In genomic region chr5:140175367-140176027, GRCh38 we compare ENCODE assay signal across 8 cellular contexts. TPM values are rescaled to one million over a fixed set of nuclear protein-coding genes. Genes with fewer than 3 reads are reported as not detected.
DNase-seq lines count a peak whose midpoint lies in the region; ATAC-seq and TF ChIP-seq lines count a peak whose summit lies in the region.

No MANE protein-coding gene starts in this region.

- no peaks in the 10 kb centered on the region for H3K36me3 Mint-ChIP-seq in activated CD8-positive, alpha-beta memory T cell treated with anti-CD3 and anti-CD28 coated beads, Interleukin-2, amount 10 ng/mL, durations not matched to agents 7 days and 5 days
- no peaks in the 10 kb centered on the region for H3K36me3 Mint-ChIP-seq in endodermal cell (ENCODE audit: low read depth)

- H3K27ac ChIP-seq in endodermal cell (ENCODE audit: low read depth, low read length), result peak overlapping the region; percentile 86
- peak overlapping the region; percentile 93 for H3K27ac ChIP-seq in mesodermal cell (ENCODE audit: low read depth, low read length, severe bottlenecking)

- H3K4me3 Mint-ChIP-seq in activated CD8-positive, alpha-beta memory T cell treated with anti-CD3 and anti-CD28 coated beads, Interleukin-2, amount 10 ng/mL, durations not matched to agents 7 days and 5 days, result peak overlapping the region; percentile 88
- H3K4me3 Mint-ChIP-seq in endodermal cell, result peak overlapping the region; percentile 88

- ATAC-seq in GM18873 (IDR thresholded peaks at IDR 0.05; ENCODE audit: low FRiP score, unreplicated experiment) (peak; percentile 26), HG03108 (IDR thresholded peaks at IDR 0.05; ENCODE audit: unreplicated experiment) (peak; percentile 28)
- peak; percentile 61 for ATAC-seq in activated CD8-positive, alpha-beta memory T cell treated with anti-CD3 and anti-CD28 coated beads, Interleukin-2, amount 10 ng/mL, durations not matched to agents 7 days and 5 days

- H3K9me3 ChIP-seq in endodermal cell (ENCODE audit: control insufficient read depth, low read length) (no peaks in the 10 kb centered on the region), mesodermal cell (ENCODE audit: control insufficient read depth, low read length) (no peaks in the 10 kb centered on the region)

- WGBS in endodermal cell (ENCODE audit: insufficient coverage in 1 of 2, insufficient read length in 1 of 2), 2 experiments, result 0 to 1% methylated on average over 39 to 58 of the region's 58 CpGs
- WGBS in mesodermal cell (ENCODE audit: insufficient coverage in 2 of 2), 2 experiments, result 0 to 1% methylated on average over 38 to 58 of the region's 58 CpGs

- H3K27ac Mint-ChIP-seq in activated CD8-positive, alpha-beta memory T cell treated with anti-CD3 and anti-CD28 coated beads, Interleukin-2, amount 10 ng/mL, durations not matched to agents 7 days and 5 days, result peak overlapping the region; percentile 69
- peak overlapping the region; percentile 94 for H3K27ac Mint-ChIP-seq in endodermal cell

- H3K9ac ChIP-seq in endodermal cell (ENCODE audit: extremely low read depth, low read length, poor library complexity, severe bottlenecking), result peak overlapping the region; percentile 91

- DNase-seq in AG08396 (ENCODE audit: low spot score), result peak; percentile 84
- peak; percentile 33 for DNase-seq in NCI-H748 treated with DMSO at 0.1 percent for 48 hours (lab: John Stamatoyannopoulos, UW)
- DNase-seq in activated CD8-positive, alpha-beta memory T cell treated with anti-CD3 and anti-CD28 coated beads, Interleukin-2, amount 10 ng/mL, durations not matched to agents 7 days and 5 days, result peak; percentile 82
- peak; percentile 86 for DNase-seq in endodermal cell
- peak; percentile 19 to 33 for DNase-seq in stimulated activated CD8-positive, alpha-beta memory T cell treated with anti-CD3 and anti-CD28 coated beads, Interleukin-2, amount 100 ng/mL, for 1 hour (ENCODE audit: low read depth in 2 of 2)

- H3K4me3 ChIP-seq in endodermal cell (ENCODE audit: low read length), result peak overlapping the region; percentile 99
- peak overlapping the region; percentile 88 for H3K4me3 ChIP-seq in mesodermal cell (ENCODE audit: extremely low read depth, insufficient read depth, low read length, poor library complexity, severe bottlenecking)

- H3K36me3 ChIP-seq in endodermal cell (ENCODE audit: control insufficient read depth, insufficient read depth, low read length), result no peaks in the 10 kb centered on the region
- no peaks in the 10 kb centered on the region for H3K36me3 ChIP-seq in mesodermal cell (ENCODE audit: control insufficient read depth, insufficient read depth, low read length)

- TF ChIP-seq CTCF in endodermal cell (conservative IDR thresholded peaks at IDR 0.05), result peak; percentile 50

- peaks cover 22% of the 10 kb centered on the region for H3K4me1 Mint-ChIP-seq in activated CD8-positive, alpha-beta memory T cell treated with anti-CD3 and anti-CD28 coated beads, Interleukin-2, amount 10 ng/mL, durations not matched to agents 7 days and 5 days
- peaks cover 17% of the 10 kb centered on the region for H3K4me1 Mint-ChIP-seq in endodermal cell

- H3K4me1 ChIP-seq in endodermal cell (ENCODE audit: control insufficient read depth, insufficient read depth, low read length) (peaks cover 3% of the 10 kb centered on the region), mesodermal cell (ENCODE audit: control insufficient read depth, insufficient read depth, low read length, poor library complexity, severe bottlenecking) (peaks cover 5% of the 10 kb centered on the region)

- H3K9me3 Mint-ChIP-seq in activated CD8-positive, alpha-beta memory T cell treated with anti-CD3 and anti-CD28 coated beads, Interleukin-2, amount 10 ng/mL, durations not matched to agents 7 days and 5 days (ENCODE audit: low read depth), result no peaks in the 10 kb centered on the region
- no peaks in the 10 kb centered on the region for H3K9me3 Mint-ChIP-seq in endodermal cell

- peaks cover 7% of the 10 kb centered on the region for H3K27me3 Mint-ChIP-seq in activated CD8-positive, alpha-beta memory T cell treated with anti-CD3 and anti-CD28 coated beads, Interleukin-2, amount 10 ng/mL, durations not matched to agents 7 days and 5 days
- H3K27me3 Mint-ChIP-seq in endodermal cell (ENCODE audit: insufficient read depth), result peaks cover 20% of the 10 kb centered on the region

- H3K27me3 ChIP-seq in endodermal cell (ENCODE audit: control insufficient read depth, insufficient read depth, low read length, poor library complexity, severe bottlenecking), result peaks cover 25% of the 10 kb centered on the region

- CTCF ChIA-PET in activated CD8-positive, alpha-beta memory T cell treated with anti-CD3 and anti-CD28 coated beads, Interleukin-2, amount 10 ng/mL, durations not matched to agents 7 days and 5 days (lab: Charles Lee), result interaction anchor here (0.9 to 1.6 kb wide), 4 partner anchors 19 to 388 kb away, joined by 3 to 5 read pairs (median 3); no protein-coding TSS in a partner anchor

RNA-seq across cellular contexts. Expression of gene CYSTM1, which starts 0.5 kb away (rescaled TPM):
- 10 to 100 TPM; 16.8 to 23.0 TPM for total RNA-seq in activated CD8-positive, alpha-beta memory T cell treated with anti-CD3 and anti-CD28 coated beads, Interleukin-2, amount 10 ng/mL, durations not matched to agents 7 days and 5 days
- 10 to 100 TPM; 30.7 to 38.1 TPM for total RNA-seq in endodermal cell
- polyA plus RNA-seq in endodermal cell (2013, experiment 1 of 2), result 19.4 TPM
- 22.2 TPM for polyA plus RNA-seq in endodermal cell (2013, experiment 2 of 2)
- polyA plus RNA-seq in mesodermal cell (2013, experiment 1 of 2), result 28.2 TPM
- polyA plus RNA-seq in mesodermal cell (2013, experiment 2 of 2), result 25.3 TPM

RNA-seq across cellular contexts. Expression of gene IGIP, which starts 49.8 kb away (rescaled TPM):
- 1 to 10 TPM; 2.9 to 3.4 TPM for total RNA-seq in activated CD8-positive, alpha-beta memory T cell treated with anti-CD3 and anti-CD28 coated beads, Interleukin-2, amount 10 ng/mL, durations not matched to agents 7 days and 5 days
- total RNA-seq in endodermal cell, result 1 to 10 TPM; 2.0 to 2.5 TPM
- 0.57 TPM for polyA plus RNA-seq in endodermal cell (2013, experiment 1 of 2)
- 0.58 TPM for polyA plus RNA-seq in endodermal cell (2013, experiment 2 of 2)
- 0.81 TPM for polyA plus RNA-seq in mesodermal cell (2013, experiment 1 of 2)
- 0.86 TPM for polyA plus RNA-seq in mesodermal cell (2013, experiment 2 of 2)

Comparison
In these comparisons a context has a peak if more than half of its experiments do, and no peak if none do; other contexts are left out.
1. Peak in every context shown above with its lines: DNase-seq, ATAC-seq, H3K4me3 ChIP-seq and H3K27ac ChIP-seq.
2. DNase-seq: peak in every context shown above with its lines; median percentile 86 in endodermal cell; 84 in AG08396; 82 in activated CD8-positive, alpha-beta memory T cell treated with anti-CD3 and anti-CD28 coated beads, Interleukin-2, amount 10 ng/mL, durations not matched to agents 7 days and 5 days; 33 in NCI-H748 treated with DMSO at 0.1 percent for 48 hours; 26 in stimulated activated CD8-positive, alpha-beta memory T cell treated with anti-CD3 and anti-CD28 coated beads, Interleukin-2, amount 100 ng/mL, for 1 hour.